In genomic region chr20:17995967-17996819, GRCh38 we compare ENCODE assay signal across 8 cellular contexts. TPM values are rescaled to one million over a fixed set of nuclear protein-coding genes. Genes with fewer than 3 reads are reported as not detected.
DNase-seq lines count a peak whose midpoint lies in the region; ATAC-seq and TF ChIP-seq lines count a peak whose summit lies in the region.

No MANE protein-coding gene starts in this region.

- H3K36me3 ChIP-seq in osteoblast (ENCODE audit: insufficient read depth, low read length), result no peaks in the 10 kb centered on the region

- TF ChIP-seq CTCF in fibroblast of villous mesenchyme (IDR thresholded peaks at IDR 0.05; ENCODE audit: insufficient read depth, low read depth, low read length) (peak; percentile 99), osteoblast (IDR thresholded peaks at IDR 0.05; ENCODE audit: extremely low read depth, low read depth, low read length) (peak; percentile 100)

- no peaks in the 10 kb centered on the region for H4K20me1 ChIP-seq in osteoblast (ENCODE audit: insufficient read depth, low read length)

- no peaks in the 10 kb centered on the region for H3K79me2 ChIP-seq in osteoblast (ENCODE audit: insufficient read depth, low read length)

- H3K4me1 ChIP-seq in osteoblast (ENCODE audit: insufficient read depth, low read length), result peaks cover 20% of the 10 kb centered on the region

- H2AFZ ChIP-seq in osteoblast (ENCODE audit: low read length), result peak overlapping the region; percentile 94

- peak; percentile 34 for ATAC-seq in HG02798 (IDR thresholded peaks at IDR 0.05; ENCODE audit: poor library complexity, unreplicated experiment)
- no peak for ATAC-seq in HG03520 (IDR thresholded peaks at IDR 0.05; ENCODE audit: unreplicated experiment)

- peak overlapping the region; percentile 54 for H3K4me2 ChIP-seq in osteoblast (ENCODE audit: insufficient read depth, low read length)

- intact Hi-C loops in posterior vena cava (cut with DNase I), result loop anchor here (10.0 kb wide), 1 partner anchor 491 kb away; no protein-coding TSS in a partner anchor

- DNase-seq in EH (ENCODE audit: low read depth), result peak; percentile 76
- peak; percentile 10 for DNase-seq in NCI-H524 treated with DMSO at 0.1 percent for 48 hours (lab: John Stamatoyannopoulos, UW)
- DNase-seq in activated T-cell treated with anti-CD3 and anti-CD28 coated beads for 48 hours (ENCODE audit: low read depth), result peak; percentile 6
- DNase-seq in fibroblast of villous mesenchyme (ENCODE audit: low read depth), result peak; percentile 70
- DNase-seq in osteoblast (ENCODE audit: insufficient read length, low spot score, missing footprints), result peak; percentile 76
- DNase-seq in posterior vena cava (ENCODE audit: low spot score), result no peak

- H3K4me3 ChIP-seq in fibroblast of villous mesenchyme (ENCODE audit: low read depth, low read length) (no peak overlapping the region), osteoblast (ENCODE audit: insufficient read depth, low read length) (peak overlapping the region; percentile 3)

- peak overlapping the region; percentile 13 for H3K27ac ChIP-seq in osteoblast (ENCODE audit: low read depth, low read length)

- H3K9me3 ChIP-seq in osteoblast (ENCODE audit: low read depth, low read length), result no peaks in the 10 kb centered on the region

- no peaks in the 10 kb centered on the region for H3K27me3 ChIP-seq in osteoblast (ENCODE audit: insufficient read depth, low read length)

RNA-seq across cellular contexts. Expression of gene MGME1, which starts 27.4 kb away (rescaled TPM):
- total RNA-seq in fibroblast of villous mesenchyme, result 9.5 and 10.6 TPM in 2 replicates
- total RNA-seq in osteoblast, result 8.3 and 13.6 TPM in 2 replicates
- total RNA-seq in posterior vena cava, result 1 to 10 TPM; 7.5 to 9.0 TPM

RNA-seq across cellular contexts. Expression of gene SNX5, which starts 27.6 kb away (rescaled TPM):
- total RNA-seq in fibroblast of villous mesenchyme (88.6 and 114 TPM in 2 replicates), osteoblast (89.9 and 93.7 TPM in 2 replicates), posterior vena cava (10 to 100 TPM; 44.4 to 44.7 TPM)
